ENCODE assay signal across 19 cellular contexts in the genomic region with DNA sequence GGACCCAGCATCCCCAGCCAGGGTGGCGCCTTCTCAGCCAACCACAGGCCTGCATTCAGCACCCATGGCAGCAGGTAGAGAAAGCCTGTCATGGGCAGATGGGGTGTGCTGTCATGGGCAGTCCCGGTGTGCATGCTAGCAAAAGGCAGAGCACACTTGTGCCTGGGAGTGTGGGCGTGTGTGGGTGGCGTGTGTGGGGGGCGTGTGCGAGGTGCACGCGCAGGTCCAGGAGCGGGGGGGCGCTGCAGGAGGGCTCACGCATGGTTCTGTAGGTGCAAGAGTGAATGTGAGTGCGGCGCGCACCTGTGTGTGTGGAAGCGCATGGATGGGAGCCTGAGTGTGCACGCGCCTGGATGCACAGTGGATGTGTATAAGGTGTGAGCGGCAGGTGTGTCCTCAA.
DNase-seq lines count a peak whose midpoint lies in the region; ATAC-seq and TF ChIP-seq lines count a peak whose summit lies in the region.
"Had no signal": no experiment of that assay in that cellular context is flagged by ENCODE, and none has a peak within 500 bp of the region (broad histone marks: within the 10 kb centered on the region; RNA-seq: fewer than 3 reads in every experiment).

No MANE protein-coding gene starts in this region.

- WGBS in gastroesophageal sphincter (ENCODE audit: low coverage in 1 of 2), 2 donors, result 100% methylated on average over 1 to 6 of the region's 18 CpGs
- WGBS in transverse colon (ENCODE audit: low coverage in 1 of 2), 2 donors, result 93% methylated on average over 18 of the region's 18 CpGs; no CpG with 5 or more reads in 1 of the 2 donors
- no CpG with 5 or more reads among the region's 18 CpGs for WGBS in trophoblast cell (ENCODE audit: extremely low coverage, insufficient coverage, insufficient read length)

- H3K9ac ChIP-seq in rectal smooth muscle tissue (ENCODE audit: low read length) (no peak overlapping the region), trophoblast cell (ENCODE audit: low read length) (no peak overlapping the region)
- H3K9ac ChIP-seq: BLaER1 treated with 17β-estradiol and CSF1 and Interleukin-3, amounts not matched to agents 10 nM and 100 nM had no signal

- intact Hi-C loops in transverse colon (cut with DNase I; ENCODE audit: low total_unique reads), result loop anchor here (5.0 to 10.0 kb wide), 2 partner anchors 33 to 136 kb away; partner anchors contain the start of gene CASZ1

- H4K8ac ChIP-seq in trophoblast cell (ENCODE audit: low read depth, low read length), result no peak overlapping the region

- peaks cover 6 to 73% (median 41%) of the 10 kb centered on the region in 3 donors for H3K4me1 ChIP-seq in gastroesophageal sphincter
- H3K4me1 ChIP-seq in rectal smooth muscle tissue (ENCODE audit: control insufficient read depth, insufficient read depth, low read length), result peaks cover 52% of the 10 kb centered on the region
- peaks cover 3 to 33% (median 12%) of the 10 kb centered on the region in 4 donors for H3K4me1 ChIP-seq in transverse colon
- peaks cover 0 to 2% of the 10 kb centered on the region in 2 experiments for H3K4me1 ChIP-seq in trophoblast cell (ENCODE audit: control insufficient read depth in 1 of 2, insufficient read depth in 2 of 2, low read length in 2 of 2)

- DNase-seq in NCI-H2171 treated with DMSO at 0.1 percent for 48 hours (lab: John Stamatoyannopoulos, UW) (peak; percentile 10), NCI-H2171 (lab: John Stamatoyannopoulos, UW) (no peak), transverse colon (no peak), trophoblast cell (no peak), AML-193 (lab: John Stamatoyannopoulos, UW) (no peak), cortex of kidney (lab: John Stamatoyannopoulos, UW) (no peak)
- DNase-seq: 8988T; Calu3; CD8-positive, alpha-beta T cell; DMS153; DMS79; GF-D8; HCEC 1CT; HFFc6 had no signal

- H3K18ac ChIP-seq in trophoblast cell (ENCODE audit: low read length), result no peak overlapping the region

- H3K14ac ChIP-seq in trophoblast cell (ENCODE audit: low read length), result no peak overlapping the region

- in situ Hi-C loops in transverse colon (cut with MboI; ENCODE audit: low pct_ligation_motif_present in 1 of 4, low pct_unique_long_range_greater_than_20kb in 1 of 4, low sequenced_read_pairs in 3 of 4), result no loop called here

- no peak overlapping the region for H2BK5ac ChIP-seq in trophoblast cell (ENCODE audit: low read depth, low read length, poor library complexity)

- H2BK12ac ChIP-seq in trophoblast cell (ENCODE audit: low read length), result no peak overlapping the region

- H3K4me2 ChIP-seq in trophoblast cell (ENCODE audit: low read length), result no peak overlapping the region
- H3K4me2 ChIP-seq: BLaER1 treated with 17β-estradiol and CSF1 and Interleukin-3, amounts not matched to agents 10 nM and 100 nM; GM23338 had no signal

- H3K9me3 ChIP-seq in gastroesophageal sphincter, result no peaks in the 10 kb centered on the region
- H3K9me3 ChIP-seq in transverse colon, result no peaks in the 10 kb centered on the region
- H3K9me3 ChIP-seq in trophoblast cell (ENCODE audit: insufficient read depth, low read depth, low read length), result peaks cover 8% of the 10 kb centered on the region
- H3K9me3 ChIP-seq: BLaER1 treated with 17β-estradiol and CSF1 and Interleukin-3, amounts not matched to agents 10 nM and 100 nM had no signal

- no peak overlapping the region for H3K4ac ChIP-seq in trophoblast cell (ENCODE audit: low read depth, low read length)

- no peak for ATAC-seq in gastroesophageal sphincter
- ATAC-seq: CD8-positive, alpha-beta T cell; GM23338; HepG2 had no signal

- TF ChIP-seq EP300 in gastroesophageal sphincter (IDR thresholded peaks at IDR 0.05) (no peak), transverse colon (IDR thresholded peaks at IDR 0.05; ENCODE audit: low read depth) (no peak)

- no peak overlapping the region for H2AK5ac ChIP-seq in trophoblast cell (ENCODE audit: low read length)

- H4K91ac ChIP-seq in trophoblast cell (ENCODE audit: low read depth, low read length), result no peak overlapping the region

- no peak overlapping the region for H2BK120ac ChIP-seq in trophoblast cell (ENCODE audit: insufficient read depth, low read length, poor library complexity)

- H3K4me3 ChIP-seq in gastroesophageal sphincter (no peak overlapping the region), rectal smooth muscle tissue (ENCODE audit: low read length) (no peak overlapping the region), transverse colon (no peak overlapping the region), trophoblast cell (ENCODE audit: low read depth, low read length) (no peak overlapping the region)
- H3K4me3 ChIP-seq: BLaER1 treated with 17β-estradiol and CSF1 and Interleukin-3, amounts not matched to agents 10 nM and 100 nM; GM23338 had no signal

- H3K79me2 ChIP-seq in trophoblast cell (ENCODE audit: control insufficient read depth, insufficient read depth, low read length, poor library complexity), result no peaks in the 10 kb centered on the region

- TF ChIP-seq POLR2A in gastroesophageal sphincter (IDR thresholded peaks at IDR 0.05), result no peak
- no peak for TF ChIP-seq POLR2A in transverse colon (IDR thresholded peaks at IDR 0.05)

- TF ChIP-seq CTCF in gastroesophageal sphincter (IDR thresholded peaks at IDR 0.05) (no peak), transverse colon (IDR thresholded peaks at IDR 0.05) (no peak)

- H3K36me3 ChIP-seq in gastroesophageal sphincter, result peaks cover 0 to 23% of the 10 kb centered on the region in 2 donors
- H3K36me3 ChIP-seq in rectal smooth muscle tissue (ENCODE audit: control insufficient read depth, insufficient read depth, low read length), result peaks cover 7% of the 10 kb centered on the region
- H3K36me3 ChIP-seq in transverse colon, result peaks cover 0 to 8% (median 0%) of the 10 kb centered on the region in 4 donors
- H3K36me3 ChIP-seq in trophoblast cell (ENCODE audit: control insufficient read depth in 1 of 2, insufficient read depth in 2 of 2, low read length in 2 of 2), result no peaks in the 10 kb centered on the region
- H3K36me3 ChIP-seq: BLaER1 treated with 17β-estradiol and CSF1 and Interleukin-3, amounts not matched to agents 10 nM and 100 nM had no signal

- H3K27me3 ChIP-seq in gastroesophageal sphincter (no peaks in the 10 kb centered on the region), rectal smooth muscle tissue (ENCODE audit: control insufficient read depth, insufficient read depth, low read length) (no peaks in the 10 kb centered on the region), transverse colon (no peaks in the 10 kb centered on the region), trophoblast cell (ENCODE audit: insufficient read depth, low read length) (no peaks in the 10 kb centered on the region)
- H3K27me3 ChIP-seq: BLaER1 treated with 17β-estradiol and CSF1 and Interleukin-3, amounts not matched to agents 10 nM and 100 nM had no signal

- no peaks in the 10 kb centered on the region for H3K79me1 ChIP-seq in trophoblast cell (ENCODE audit: low read length)

- no peak overlapping the region for H2AFZ ChIP-seq in trophoblast cell (ENCODE audit: insufficient read depth, low read length, poor library complexity)
- H2AFZ ChIP-seq: GM23338 had no signal

- no peak overlapping the region for H4K12ac ChIP-seq in trophoblast cell (ENCODE audit: low read depth, low read length)

- H3K27ac ChIP-seq in gastroesophageal sphincter (peak overlapping the region in 3 of 4 donors; percentile 16 to 81 (median 77)), rectal smooth muscle tissue (ENCODE audit: low read depth, low read length) (peak overlapping the region; percentile 77), transverse colon (peak overlapping the region; percentile 42 to 82 (median 76)), trophoblast cell (ENCODE audit: low read depth, low read length) (no peak overlapping the region)
- H3K27ac ChIP-seq: BLaER1 treated with 17β-estradiol and CSF1 and Interleukin-3, amounts not matched to agents 10 nM and 100 nM had no signal

- H3K23ac ChIP-seq in trophoblast cell (ENCODE audit: low read length), result no peak overlapping the region
